In the genomic region with DNA sequence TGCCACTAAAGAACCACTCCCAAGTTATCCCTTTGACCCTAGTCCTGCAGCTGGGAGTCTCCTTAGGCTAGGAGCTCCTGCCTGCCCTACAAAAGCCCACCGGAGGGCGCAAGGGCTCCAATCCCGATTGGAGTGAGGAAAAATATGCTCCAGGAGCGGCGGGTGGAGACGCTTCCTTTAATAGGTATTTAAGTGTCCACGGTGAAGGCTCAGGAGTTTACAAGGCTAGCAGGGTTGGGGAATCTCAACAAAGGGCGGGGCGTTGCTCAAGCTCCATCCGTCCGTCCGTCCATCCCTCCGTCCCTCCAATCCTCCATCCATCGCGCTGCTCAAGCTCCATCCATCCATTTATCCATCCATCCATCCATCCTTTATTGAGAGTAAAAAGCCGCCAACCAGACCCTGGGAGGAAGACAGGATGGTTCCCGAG, we compare ENCODE assay signal across 1 cellular context.
TF ChIP-seq lines count a peak whose summit lies in the region.

No MANE protein-coding gene starts in this region.

TF ChIP-seq in HCT116, 20 proteins besides CTCF, POLR2A, EP300 and RAD21 (continued from another document):
- no peak for TF ChIP-seq ELF1 (IDR thresholded peaks at IDR 0.05; ENCODE audit: borderline replicate concordance, low read depth)
- no peak for TF ChIP-seq CBX3 (IDR thresholded peaks at IDR 0.05; ENCODE audit: low read depth)
